ENCODE assay signal across 1 cellular context in the genomic region with DNA sequence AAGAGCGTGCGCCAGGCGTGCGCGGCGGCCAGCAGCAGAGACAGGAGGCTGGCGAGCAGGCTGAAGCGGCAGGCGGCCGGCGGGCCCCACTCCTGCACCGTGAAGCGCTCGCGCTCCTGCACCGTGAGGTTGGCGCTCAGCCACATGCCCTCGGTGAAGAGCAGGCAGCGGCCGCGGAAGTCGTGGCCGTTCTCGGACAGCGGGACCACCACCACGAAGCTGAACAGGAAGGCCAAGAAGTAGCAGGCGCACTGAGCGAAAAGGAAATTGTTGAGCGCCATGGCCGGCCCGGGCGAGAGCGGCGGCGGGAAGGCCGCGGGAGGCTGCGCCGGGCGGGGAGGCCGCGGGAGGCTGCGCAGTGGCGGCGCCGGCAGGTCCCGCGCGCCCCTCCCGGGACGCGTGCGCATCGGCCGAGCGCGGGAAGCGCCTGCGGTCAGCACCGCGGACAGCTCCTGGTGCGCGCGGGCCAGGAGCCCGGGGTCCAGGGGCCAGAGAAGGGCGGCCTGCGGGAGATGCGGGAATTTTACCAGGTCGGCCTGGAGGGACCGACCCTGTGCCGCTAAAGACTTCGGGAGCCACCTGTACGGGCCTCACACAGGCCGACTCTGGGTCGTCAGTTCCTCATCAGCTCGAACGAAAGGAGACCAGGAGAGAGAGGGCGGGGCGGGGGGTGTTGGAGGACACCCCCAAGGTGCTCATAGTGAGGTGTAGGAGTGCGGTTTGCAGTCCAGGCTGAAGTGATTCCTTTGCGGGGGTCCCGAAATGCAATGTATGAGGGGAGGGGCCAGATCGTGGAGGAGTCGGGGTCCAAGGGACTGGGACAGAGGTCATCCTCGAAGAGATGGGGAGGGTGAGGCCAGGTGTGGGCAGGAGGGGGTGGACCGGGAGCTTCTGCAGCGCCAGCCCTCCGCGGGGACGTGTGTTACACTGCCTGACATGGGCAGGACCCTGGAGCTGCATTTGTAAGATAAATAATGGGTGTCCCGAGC.
TF ChIP-seq lines count a peak whose summit lies in the region.

A gene (minus strand): TSS at position 312 of the 989 bp plus-strand sequence. CDS start 31 bp downstream, at position 281.

TF ChIP-seq in HepG2, 621 proteins besides CTCF, POLR2A, EP300 and RAD21 (continued from another document and continues in another):
- TF ChIP-seq SP4 (CRISPR knock-in tag; IDR thresholded peaks at IDR 0.05) (no peak), ZNF761 (CRISPR knock-in tag; conservative IDR thresholded peaks at IDR 0.05) (0 out of 2 replicates have a peak, but pooled peaks have one; percentile 34), RCOR2 (CRISPR knock-in tag; IDR thresholded peaks at IDR 0.05) (no peak), NCOA5 (CRISPR knock-in tag; IDR thresholded peaks at IDR 0.05) (no peak), HDAC2 (CRISPR knock-in tag; IDR thresholded peaks at IDR 0.05) (peak; percentile 44; the same call in 1 of the 2 replicates), CAMTA2 (CRISPR knock-in tag; IDR thresholded peaks at IDR 0.05; ENCODE audit: borderline replicate concordance) (no peak), RFXANK (CRISPR knock-in tag; IDR thresholded peaks at IDR 0.05) (no peak), ZNF501 (CRISPR knock-in tag; IDR thresholded peaks at IDR 0.05) (0 out of 2 replicates have a peak, but pooled peaks have one; percentile 25), SAFB2 (CRISPR knock-in tag; IDR thresholded peaks at IDR 0.05; ENCODE audit: borderline replicate concordance, low read depth) (0 out of 2 replicates have a peak, but pooled peaks have one; percentile 51), ZFP82 (CRISPR knock-in tag; IDR thresholded peaks at IDR 0.05; ENCODE audit: borderline replicate concordance) (no peak), ZBTB42 (CRISPR knock-in tag; IDR thresholded peaks at IDR 0.05) (no peak), FOXA3 (CRISPR knock-in tag; IDR thresholded peaks at IDR 0.05) (no peak), ZNF550 (CRISPR knock-in tag; IDR thresholded peaks at IDR 0.05; ENCODE audit: borderline replicate concordance) (no peak), NR2F6 (IDR thresholded peaks at IDR 0.05) (no peak), NR2F6 (CRISPR knock-in tag; IDR thresholded peaks at IDR 0.05) (no peak), MED13 (CRISPR knock-in tag; IDR thresholded peaks at IDR 0.05) (0 out of 2 replicates have a peak, but pooled peaks have one; percentile 63), SMARCC2 (IDR thresholded peaks at IDR 0.05) (no peak), SETDB1 (CRISPR knock-in tag; IDR thresholded peaks at IDR 0.05; ENCODE audit: borderline replicate concordance) (no peak), ELF4 (CRISPR knock-in tag; IDR thresholded peaks at IDR 0.05; ENCODE audit: borderline replicate concordance) (no peak), ELF1 (CRISPR knock-in tag; IDR thresholded peaks at IDR 0.05) (no peak), ATM (IDR thresholded peaks at IDR 0.05; ENCODE audit: borderline replicate concordance) (no peak), TOPORS (CRISPR knock-in tag; IDR thresholded peaks at IDR 0.05) (no peak), DMAP1 (CRISPR knock-in tag; IDR thresholded peaks at IDR 0.05) (no peak), NCOA2 (CRISPR knock-in tag; IDR thresholded peaks at IDR 0.05) (no peak), ZNF703 (CRISPR knock-in tag; IDR thresholded peaks at IDR 0.05; ENCODE audit: borderline replicate concordance) (no peak), PPARG (CRISPR knock-in tag; conservative IDR thresholded peaks at IDR 0.05) (no peak)
- TF ChIP-seq, protein P1, sequence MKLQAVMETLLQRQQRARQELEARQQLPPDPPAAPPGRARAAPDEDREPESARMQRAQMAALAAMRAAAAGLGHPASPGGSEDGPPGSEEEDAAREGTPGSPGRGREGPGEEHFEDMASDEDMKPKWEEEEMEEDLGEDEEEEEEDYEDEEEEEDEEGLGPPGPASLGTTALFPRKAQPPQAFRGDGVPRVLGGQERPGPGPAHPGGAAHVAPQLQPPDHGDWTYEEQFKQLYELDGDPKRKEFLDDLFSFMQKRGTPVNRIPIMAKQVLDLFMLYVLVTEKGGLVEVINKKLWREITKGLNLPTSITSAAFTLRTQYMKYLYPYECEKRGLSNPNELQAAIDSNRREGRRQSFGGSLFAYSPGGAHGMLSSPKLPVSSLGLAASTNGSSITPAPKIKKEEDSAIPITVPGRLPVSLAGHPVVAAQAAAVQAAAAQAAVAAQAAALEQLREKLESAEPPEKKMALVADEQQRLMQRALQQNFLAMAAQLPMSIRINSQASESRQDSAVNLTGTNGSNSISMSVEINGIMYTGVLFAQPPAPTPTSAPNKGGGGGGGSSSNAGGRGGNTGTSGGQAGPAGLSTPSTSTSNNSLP (IDR thresholded peaks at IDR 0.05; ENCODE audit: low read depth, low read length), result no peak
- TF ChIP-seq, protein P2, sequence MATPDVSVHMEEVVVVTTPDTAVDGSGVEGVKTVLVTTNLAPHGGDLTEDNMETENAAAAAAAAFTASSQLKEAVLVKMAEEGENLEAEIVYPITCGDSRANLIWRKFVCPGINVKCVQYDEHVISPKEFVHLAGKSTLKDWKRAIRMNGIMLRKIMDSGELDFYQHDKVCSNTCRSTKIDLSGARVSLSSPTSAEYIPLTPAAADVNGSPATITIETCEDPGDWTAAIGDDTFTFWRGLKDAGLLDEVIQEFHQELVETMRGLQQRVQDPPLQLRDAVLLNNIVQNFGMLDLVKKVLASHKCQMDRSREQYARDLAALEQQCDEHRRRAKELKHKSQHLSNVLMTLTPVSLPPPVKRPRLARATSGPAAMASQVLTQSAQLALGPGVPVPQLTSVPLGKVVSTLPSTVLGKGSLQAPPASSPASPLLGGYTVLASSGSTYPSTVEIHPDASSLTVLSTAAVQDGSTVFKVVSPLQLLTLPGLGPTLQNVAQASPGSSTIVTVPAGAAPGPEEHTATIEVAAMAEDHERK (CRISPR knock-in tag; IDR thresholded peaks at IDR 0.05; ENCODE audit: low read depth), result no peak
- TF ChIP-seq, protein P3, sequence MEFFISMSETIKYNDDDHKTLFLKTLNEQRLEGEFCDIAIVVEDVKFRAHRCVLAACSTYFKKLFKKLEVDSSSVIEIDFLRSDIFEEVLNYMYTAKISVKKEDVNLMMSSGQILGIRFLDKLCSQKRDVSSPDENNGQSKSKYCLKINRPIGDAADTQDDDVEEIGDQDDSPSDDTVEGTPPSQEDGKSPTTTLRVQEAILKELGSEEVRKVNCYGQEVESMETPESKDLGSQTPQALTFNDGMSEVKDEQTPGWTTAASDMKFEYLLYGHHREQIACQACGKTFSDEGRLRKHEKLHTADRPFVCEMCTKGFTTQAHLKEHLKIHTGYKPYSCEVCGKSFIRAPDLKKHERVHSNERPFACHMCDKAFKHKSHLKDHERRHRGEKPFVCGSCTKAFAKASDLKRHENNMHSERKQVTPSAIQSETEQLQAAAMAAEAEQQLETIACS (CRISPR knock-in tag; IDR thresholded peaks at IDR 0.05), result no peak
- TF ChIP-seq, protein P4, sequence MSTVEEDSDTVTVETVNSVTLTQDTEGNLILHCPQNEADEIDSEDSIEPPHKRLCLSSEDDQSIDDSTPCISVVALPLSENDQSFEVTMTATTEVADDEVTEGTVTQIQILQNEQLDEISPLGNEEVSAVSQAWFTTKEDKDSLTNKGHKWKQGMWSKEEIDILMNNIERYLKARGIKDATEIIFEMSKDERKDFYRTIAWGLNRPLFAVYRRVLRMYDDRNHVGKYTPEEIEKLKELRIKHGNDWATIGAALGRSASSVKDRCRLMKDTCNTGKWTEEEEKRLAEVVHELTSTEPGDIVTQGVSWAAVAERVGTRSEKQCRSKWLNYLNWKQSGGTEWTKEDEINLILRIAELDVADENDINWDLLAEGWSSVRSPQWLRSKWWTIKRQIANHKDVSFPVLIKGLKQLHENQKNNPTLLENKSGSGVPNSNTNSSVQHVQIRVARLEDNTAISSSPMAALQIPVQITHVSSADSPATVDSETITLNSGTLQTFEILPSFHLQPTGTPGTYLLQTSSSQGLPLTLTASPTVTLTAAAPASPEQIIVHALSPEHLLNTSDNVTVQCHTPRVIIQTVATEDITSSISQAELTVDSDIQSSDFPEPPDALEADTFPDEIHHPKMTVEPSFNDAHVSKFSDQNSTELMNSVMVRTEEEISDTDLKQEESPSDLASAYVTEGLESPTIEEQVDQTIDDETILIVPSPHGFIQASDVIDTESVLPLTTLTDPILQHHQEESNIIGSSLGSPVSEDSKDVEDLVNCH (CRISPR knock-in tag; IDR thresholded peaks at IDR 0.05), result no peak
- TF ChIP-seq, protein P5, sequence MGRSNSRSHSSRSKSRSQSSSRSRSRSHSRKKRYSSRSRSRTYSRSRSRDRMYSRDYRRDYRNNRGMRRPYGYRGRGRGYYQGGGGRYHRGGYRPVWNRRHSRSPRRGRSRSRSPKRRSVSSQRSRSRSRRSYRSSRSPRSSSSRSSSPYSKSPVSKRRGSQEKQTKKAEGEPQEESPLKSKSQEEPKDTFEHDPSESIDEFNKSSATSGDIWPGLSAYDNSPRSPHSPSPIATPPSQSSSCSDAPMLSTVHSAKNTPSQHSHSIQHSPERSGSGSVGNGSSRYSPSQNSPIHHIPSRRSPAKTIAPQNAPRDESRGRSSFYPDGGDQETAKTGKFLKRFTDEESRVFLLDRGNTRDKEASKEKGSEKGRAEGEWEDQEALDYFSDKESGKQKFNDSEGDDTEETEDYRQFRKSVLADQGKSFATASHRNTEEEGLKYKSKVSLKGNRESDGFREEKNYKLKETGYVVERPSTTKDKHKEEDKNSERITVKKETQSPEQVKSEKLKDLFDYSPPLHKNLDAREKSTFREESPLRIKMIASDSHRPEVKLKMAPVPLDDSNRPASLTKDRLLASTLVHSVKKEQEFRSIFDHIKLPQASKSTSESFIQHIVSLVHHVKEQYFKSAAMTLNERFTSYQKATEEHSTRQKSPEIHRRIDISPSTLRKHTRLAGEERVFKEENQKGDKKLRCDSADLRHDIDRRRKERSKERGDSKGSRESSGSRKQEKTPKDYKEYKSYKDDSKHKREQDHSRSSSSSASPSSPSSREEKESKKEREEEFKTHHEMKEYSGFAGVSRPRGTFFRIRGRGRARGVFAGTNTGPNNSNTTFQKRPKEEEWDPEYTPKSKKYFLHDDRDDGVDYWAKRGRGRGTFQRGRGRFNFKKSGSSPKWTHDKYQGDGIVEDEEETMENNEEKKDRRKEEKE (IDR thresholded peaks at IDR 0.05), result no peak
- TF ChIP-seq, protein P6, sequence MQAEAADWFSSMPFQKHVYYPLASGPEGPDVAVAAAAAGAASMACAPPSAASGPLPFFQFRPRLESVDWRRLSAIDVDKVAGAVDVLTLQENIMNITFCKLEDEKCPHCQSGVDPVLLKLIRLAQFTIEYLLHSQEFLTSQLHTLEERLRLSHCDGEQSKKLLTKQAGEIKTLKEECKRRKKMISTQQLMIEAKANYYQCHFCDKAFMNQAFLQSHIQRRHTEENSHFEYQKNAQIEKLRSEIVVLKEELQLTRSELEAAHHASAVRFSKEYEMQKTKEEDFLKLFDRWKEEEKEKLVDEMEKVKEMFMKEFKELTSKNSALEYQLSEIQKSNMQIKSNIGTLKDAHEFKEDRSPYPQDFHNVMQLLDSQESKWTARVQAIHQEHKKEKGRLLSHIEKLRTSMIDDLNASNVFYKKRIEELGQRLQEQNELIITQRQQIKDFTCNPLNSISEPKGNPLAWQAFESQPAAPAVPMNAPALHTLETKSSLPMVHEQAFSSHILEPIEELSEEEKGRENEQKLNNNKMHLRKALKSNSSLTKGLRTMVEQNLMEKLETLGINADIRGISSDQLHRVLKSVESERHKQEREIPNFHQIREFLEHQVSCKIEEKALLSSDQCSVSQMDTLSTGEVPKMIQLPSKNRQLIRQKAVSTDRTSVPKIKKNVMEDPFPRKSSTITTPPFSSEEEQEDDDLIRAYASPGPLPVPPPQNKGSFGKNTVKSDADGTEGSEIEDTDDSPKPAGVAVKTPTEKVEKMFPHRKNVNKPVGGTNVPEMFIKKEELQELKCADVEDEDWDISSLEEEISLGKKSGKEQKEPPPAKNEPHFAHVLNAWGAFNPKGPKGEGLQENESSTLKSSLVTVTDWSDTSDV (CRISPR knock-in tag; IDR thresholded peaks at IDR 0.05), result no peak
- TF ChIP-seq, protein P7, sequence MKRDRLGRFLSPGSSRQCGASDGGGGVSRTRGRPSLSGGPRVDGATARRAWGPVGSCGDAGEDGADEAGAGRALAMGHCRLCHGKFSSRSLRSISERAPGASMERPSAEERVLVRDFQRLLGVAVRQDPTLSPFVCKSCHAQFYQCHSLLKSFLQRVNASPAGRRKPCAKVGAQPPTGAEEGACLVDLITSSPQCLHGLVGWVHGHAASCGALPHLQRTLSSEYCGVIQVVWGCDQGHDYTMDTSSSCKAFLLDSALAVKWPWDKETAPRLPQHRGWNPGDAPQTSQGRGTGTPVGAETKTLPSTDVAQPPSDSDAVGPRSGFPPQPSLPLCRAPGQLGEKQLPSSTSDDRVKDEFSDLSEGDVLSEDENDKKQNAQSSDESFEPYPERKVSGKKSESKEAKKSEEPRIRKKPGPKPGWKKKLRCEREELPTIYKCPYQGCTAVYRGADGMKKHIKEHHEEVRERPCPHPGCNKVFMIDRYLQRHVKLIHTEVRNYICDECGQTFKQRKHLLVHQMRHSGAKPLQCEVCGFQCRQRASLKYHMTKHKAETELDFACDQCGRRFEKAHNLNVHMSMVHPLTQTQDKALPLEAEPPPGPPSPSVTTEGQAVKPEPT (CRISPR knock-in tag; IDR thresholded peaks at IDR 0.05; ENCODE audit: low read depth), result no peak
- TF ChIP-seq, protein P8, sequence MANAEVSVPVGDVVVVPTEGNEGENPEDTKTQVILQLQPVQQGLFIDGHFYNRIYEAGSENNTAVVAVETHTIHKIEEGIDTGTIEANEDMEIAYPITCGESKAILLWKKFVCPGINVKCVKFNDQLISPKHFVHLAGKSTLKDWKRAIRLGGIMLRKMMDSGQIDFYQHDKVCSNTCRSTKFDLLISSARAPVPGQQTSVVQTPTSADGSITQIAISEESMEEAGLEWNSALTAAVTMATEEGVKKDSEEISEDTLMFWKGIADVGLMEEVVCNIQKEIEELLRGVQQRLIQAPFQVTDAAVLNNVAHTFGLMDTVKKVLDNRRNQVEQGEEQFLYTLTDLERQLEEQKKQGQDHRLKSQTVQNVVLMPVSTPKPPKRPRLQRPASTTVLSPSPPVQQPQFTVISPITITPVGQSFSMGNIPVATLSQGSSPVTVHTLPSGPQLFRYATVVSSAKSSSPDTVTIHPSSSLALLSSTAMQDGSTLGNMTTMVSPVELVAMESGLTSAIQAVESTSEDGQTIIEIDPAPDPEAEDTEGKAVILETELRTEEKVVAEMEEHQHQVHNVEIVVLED (CRISPR knock-in tag; IDR thresholded peaks at IDR 0.05; ENCODE audit: borderline replicate concordance), result no peak
